9 cellular contexts compared by ENCODE assay signal in genomic region chr1:224851210-224851849, GRCh38.
DNase-seq lines count a peak whose midpoint lies in the region; ATAC-seq and TF ChIP-seq lines count a peak whose summit lies in the region.
"Had no signal": no experiment of that assay in that cellular context is flagged by ENCODE, and none has a peak within 500 bp of the region (broad histone marks: within the 10 kb centered on the region; RNA-seq: fewer than 3 reads in every experiment).

No MANE protein-coding gene starts in this region.

- H3K9me3 ChIP-seq in aorta (ENCODE audit: control insufficient read depth, low read length), result no peaks in the 10 kb centered on the region

- peak; percentile 71 for DNase-seq in OCI-M1 (lab: John Stamatoyannopoulos, UW)
- DNase-seq in activated T-helper 1 cell treated with Interleukin-2 at 50 U/mL for 16 hours (ENCODE audit: low read depth), result peak; percentile 19
- DNase-seq in fibroblast of the conjunctiva (ENCODE audit: low read depth), result peak; percentile 26
- DNase-seq in osteocyte (ENCODE audit: extremely low spot score, unreplicated experiment), result no peak
- DNase-seq in aorta, result peak; percentile 55 to 77

- H3K4me1 Mint-ChIP-seq in osteocyte (ENCODE audit: unreplicated experiment), result no peaks in the 10 kb centered on the region
- H3K4me1 Mint-ChIP-seq: IgD-negative memory B cell had no signal

- 50 to 51% methylated on average over 6 of the region's 6 CpGs for WGBS in aorta, 2 donors

- H3K9me3 Mint-ChIP-seq in osteocyte (ENCODE audit: unreplicated experiment), result no peaks in the 10 kb centered on the region
- H3K9me3 Mint-ChIP-seq: IgD-negative memory B cell had no signal

- H3K27me3 ChIP-seq in aorta (ENCODE audit: control insufficient read depth in 1 of 2, insufficient read depth in 2 of 2, low read length in 1 of 2), result no peaks in the 10 kb centered on the region

- TF ChIP-seq CTCF in C4-2B (conservative IDR thresholded peaks at IDR 0.05), result peak; percentile 91
- peak; percentile 65 for TF ChIP-seq CTCF in osteocyte (IDR thresholded peaks at IDR 0.05)

- no peaks in the 10 kb centered on the region for H3K36me3 Mint-ChIP-seq in osteocyte (ENCODE audit: unreplicated experiment)
- H3K36me3 Mint-ChIP-seq: IgD-negative memory B cell had no signal

- no peaks in the 10 kb centered on the region for H3K4me1 ChIP-seq in aorta (ENCODE audit: control insufficient read depth in 1 of 2, insufficient read depth in 2 of 2, low read length in 2 of 2)

- H3K27ac ChIP-seq in C4-2B (no peak overlapping the region), aorta (ENCODE audit: low read depth in 1 of 2, low read length in 2 of 2) (no peak overlapping the region)

- no peak overlapping the region for H3K4me3 Mint-ChIP-seq in osteocyte (ENCODE audit: unreplicated experiment)
- H3K4me3 Mint-ChIP-seq: IgD-negative memory B cell had no signal

- no peak overlapping the region for H3K4me3 ChIP-seq in aorta (ENCODE audit: low read length in 2 of 2)

- no peak overlapping the region for H3K27ac Mint-ChIP-seq in osteocyte (ENCODE audit: unreplicated experiment)

- peaks cover 6% of the 10 kb centered on the region for H3K27me3 Mint-ChIP-seq in osteocyte (ENCODE audit: unreplicated experiment)

- peak; percentile 78 for ATAC-seq in GM19023 (IDR thresholded peaks at IDR 0.05; ENCODE audit: unreplicated experiment)
- ATAC-seq in HG03520 (IDR thresholded peaks at IDR 0.05; ENCODE audit: unreplicated experiment), result peak; percentile 61
- ATAC-seq in aorta (ENCODE audit: low FRiP score), result no peak

- intact Hi-C loops in aorta (cut with DNase I), result loop anchor here in 1 of 2 donors (5.0 kb wide), 1 partner anchor 339 kb away; no protein-coding TSS in a partner anchor

- no peaks in the 10 kb centered on the region for H3K36me3 ChIP-seq in aorta (ENCODE audit: control insufficient read depth in 1 of 2, insufficient read depth in 2 of 2, low read length in 1 of 2)
